8 cellular contexts compared by ENCODE assay signal in the genomic region with DNA sequence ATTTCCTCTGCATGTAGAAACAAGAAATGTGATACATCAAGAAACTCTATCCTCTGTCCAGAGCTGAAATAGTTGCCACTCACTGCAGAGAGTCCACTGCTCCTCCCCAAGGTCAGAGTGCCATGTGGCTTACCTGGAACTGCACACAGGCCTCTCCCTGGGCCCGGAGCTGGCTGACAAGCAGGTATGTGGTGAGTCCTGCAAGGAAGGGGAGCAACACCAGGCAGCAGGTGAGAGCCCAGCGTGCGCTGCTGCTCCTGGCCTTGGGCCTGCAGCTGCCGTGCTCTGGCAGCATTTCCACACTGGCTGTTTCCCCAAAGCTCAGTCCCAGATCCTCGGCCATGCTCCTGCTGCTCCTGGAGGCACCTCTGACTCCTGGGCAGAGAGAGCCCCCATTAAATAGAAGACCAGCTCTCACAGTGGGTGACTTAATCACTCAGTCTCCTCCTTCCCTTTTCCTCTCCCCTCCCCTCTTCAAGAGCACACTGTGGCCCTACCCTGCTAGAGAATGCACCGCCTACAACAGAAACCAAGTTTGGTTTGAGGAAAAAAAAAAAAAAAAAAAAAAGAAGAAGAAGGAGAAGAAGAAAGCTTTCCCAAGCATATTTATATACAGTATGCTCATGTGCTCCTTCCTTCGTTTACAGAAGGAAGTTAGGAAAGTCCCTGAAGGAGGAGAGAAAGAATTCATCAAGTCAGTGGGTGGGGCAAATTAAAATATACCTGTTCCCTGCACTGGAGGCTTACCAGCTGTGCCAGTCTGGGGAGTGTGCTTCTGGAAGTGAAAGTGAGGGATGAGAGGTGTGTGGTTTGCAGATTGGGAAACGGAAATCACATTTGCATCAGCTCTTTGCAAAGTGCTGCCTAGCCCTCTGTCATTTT. TPM values are rescaled to one million over a fixed set of nuclear protein-coding genes. Genes with fewer than 3 reads are reported as not detected.
DNase-seq lines count a peak whose midpoint lies in the region; ATAC-seq and TF ChIP-seq lines count a peak whose summit lies in the region.

A gene (minus strand): TSS at position 370 of the 882 bp plus-strand sequence. CDS start 27 bp downstream, at position 343.

- no peaks in the 10 kb centered on the region for H3K9me3 ChIP-seq in spleen

- no peaks in the 10 kb centered on the region for H3K9me3 Mint-ChIP-seq in activated B cell treated with CpG ODN at 0.5 μM for 24 hours
- H3K9me3 Mint-ChIP-seq in endothelial cell (ENCODE audit: unreplicated experiment) = no peaks in the 10 kb centered on the region

- H3K4me3 ChIP-seq in spleen = peak within 1 kb of the TSS in 4 of 8 donors; percentile 6 to 45 (median 14)

- POLR2A ChIA-PET in activated B cell treated with CpG ODN at 0.5 μM for 24 hours (lab: Charles Lee) = interaction anchor here (0.6 to 0.7 kb wide), 4 partner anchors 55 to 408 kb away, joined by 3 to 8 read pairs (median 4); no protein-coding TSS in a partner anchor

- no peaks in the 10 kb centered on the region for H3K27me3 ChIP-seq in spleen (replicated peaks in 1 of 7)

- DNase-seq in Kasumi-1 (lab: John Stamatoyannopoulos, UW) = peak; percentile 20 to 26
- no peak for DNase-seq in activated B cell treated with CpG ODN at 0.5 μM for 24 hours
- DNase-seq in iPS DF 19.7 (ENCODE audit: low read depth, low spot score) = peak; percentile 33
- peak; percentile 77 for DNase-seq in spleen
- DNase-seq in activated CD8-positive, alpha-beta memory T cell treated with anti-CD3 and anti-CD28 coated beads, Interleukin-2, amount 50 U/mL, for 48 hours = no peak
- DNase-seq in endothelial cell (ENCODE audit: low spot score) = no peak

- WGBS in spleen, 5 donors = 23 to 35% (median 29%) methylated on average over 6 to 8 of the region's 8 CpGs

- H3K4me3 Mint-ChIP-seq in activated B cell treated with CpG ODN at 0.5 μM for 24 hours (peak within 1 kb of the TSS; percentile 66), endothelial cell (ENCODE audit: unreplicated experiment) (no peak within 1 kb of the TSS)

- peaks cover 20 to 45% (median 29%) of the 10 kb centered on the region in 6 donors for H3K4me1 ChIP-seq in spleen

- ATAC-seq in GM18499 (IDR thresholded peaks at IDR 0.05; ENCODE audit: insufficient read depth, unreplicated experiment) = peak; percentile 93
- peak; percentile 93 for ATAC-seq in GM21825 (IDR thresholded peaks at IDR 0.05; ENCODE audit: unreplicated experiment)
- peak; percentile 85 for ATAC-seq in activated B cell treated with CpG ODN at 0.5 μM for 24 hours (ENCODE audit: low read depth)

- no peaks in the 10 kb centered on the region for H3K36me3 Mint-ChIP-seq in activated B cell treated with CpG ODN at 0.5 μM for 24 hours (ENCODE audit: low read depth)
- no peaks in the 10 kb centered on the region for H3K36me3 Mint-ChIP-seq in endothelial cell (ENCODE audit: low read depth, unreplicated experiment)

- H3K27ac Mint-ChIP-seq in activated B cell treated with CpG ODN at 0.5 μM for 24 hours (peak within 1 kb of the TSS; percentile 19), endothelial cell (ENCODE audit: unreplicated experiment) (no peak within 1 kb of the TSS)

- CTCF ChIA-PET in activated B cell treated with CpG ODN at 0.5 μM for 24 hours (lab: Charles Lee) = interaction anchor here (1.2 kb wide), 1 partner anchor 101 kb away, joined by 5 read pairs; no protein-coding TSS in a partner anchor

- H3K27me3 Mint-ChIP-seq in activated B cell treated with CpG ODN at 0.5 μM for 24 hours (peaks cover 2% of the 10 kb centered on the region), endothelial cell (ENCODE audit: unreplicated experiment) (no peaks in the 10 kb centered on the region)

- H3K4me1 Mint-ChIP-seq in activated B cell treated with CpG ODN at 0.5 μM for 24 hours (peaks cover 40% of the 10 kb centered on the region), endothelial cell (ENCODE audit: unreplicated experiment) (peaks cover 3% of the 10 kb centered on the region)

- no peak for TF ChIP-seq CTCF in activated B cell treated with CpG ODN at 0.5 μM for 24 hours (IDR thresholded peaks at IDR 0.05)
- no peak for TF ChIP-seq CTCF in spleen (IDR thresholded peaks at IDR 0.05 in 8 of 11, conservative IDR thresholded peaks at IDR 0.05 in 3 of 11)
- no peak for TF ChIP-seq CTCF in endothelial cell (IDR thresholded peaks at IDR 0.05; ENCODE audit: unreplicated experiment)

- intact Hi-C loops in activated B cell treated with CpG ODN at 0.5 μM for 24 hours (cut with micrococcal nuclease) (loop anchor here (1.0 to 10.0 kb wide), 3 partner anchors 41 to 209 kb away; no protein-coding TSS in a partner anchor), spleen (cut with DNase I; ENCODE audit: low total_unique reads) (no loop called here)

- H3K27ac ChIP-seq in spleen = peak within 1 kb of the TSS in 6 of 8 donors; percentile 14 to 67 (median 46)

- TF ChIP-seq POLR2A in spleen (IDR thresholded peaks at IDR 0.05) = no peak

- H3K36me3 ChIP-seq in spleen = no peaks in the 10 kb centered on the region

RNA-seq across cellular contexts. Expression of the gene that starts here (rescaled TPM):
- 0.10 and 0.22 TPM in 2 replicates for total RNA-seq in activated B cell treated with CpG ODN at 0.5 μM for 24 hours
- 1 to 10 TPM in 1 of 7 donors, under 1 TPM in 6; 0.32 to 1.8 (median 0.68) TPM for total RNA-seq in spleen
- under 1 TPM; 0.22 to 0.42 (median 0.23) TPM for polyA plus RNA-seq in spleen
- total RNA-seq in endothelial cell (ENCODE audit: unreplicated experiment) = not detected

Comparison
In these comparisons a context has a peak if more than half of its experiments do, and no peak if none do; other contexts are left out.
1. Peak in ATAC-seq in activated B cell treated with CpG ODN at 0.5 μM for 24 hours; RNA of the gene not detected or under 1 TPM.
2. DNase-seq: peak in Kasumi-1 (2 of 2), iPS DF 19.7 (single experiment) and spleen (single experiment); none in activated B cell treated with CpG ODN at 0.5 μM for 24 hours (single experiment), activated CD8-positive, alpha-beta memory T cell treated with anti-CD3 and anti-CD28 coated beads, Interleukin-2, amount 50 U/mL, for 48 hours (single experiment) and endothelial cell (single experiment).
3. Peak in every context shown above with its lines, with median percentiles within 50 percentile points of each other: ATAC-seq.